Comparison of ENCODE assay signal across 8 cellular contexts in the genomic region with DNA sequence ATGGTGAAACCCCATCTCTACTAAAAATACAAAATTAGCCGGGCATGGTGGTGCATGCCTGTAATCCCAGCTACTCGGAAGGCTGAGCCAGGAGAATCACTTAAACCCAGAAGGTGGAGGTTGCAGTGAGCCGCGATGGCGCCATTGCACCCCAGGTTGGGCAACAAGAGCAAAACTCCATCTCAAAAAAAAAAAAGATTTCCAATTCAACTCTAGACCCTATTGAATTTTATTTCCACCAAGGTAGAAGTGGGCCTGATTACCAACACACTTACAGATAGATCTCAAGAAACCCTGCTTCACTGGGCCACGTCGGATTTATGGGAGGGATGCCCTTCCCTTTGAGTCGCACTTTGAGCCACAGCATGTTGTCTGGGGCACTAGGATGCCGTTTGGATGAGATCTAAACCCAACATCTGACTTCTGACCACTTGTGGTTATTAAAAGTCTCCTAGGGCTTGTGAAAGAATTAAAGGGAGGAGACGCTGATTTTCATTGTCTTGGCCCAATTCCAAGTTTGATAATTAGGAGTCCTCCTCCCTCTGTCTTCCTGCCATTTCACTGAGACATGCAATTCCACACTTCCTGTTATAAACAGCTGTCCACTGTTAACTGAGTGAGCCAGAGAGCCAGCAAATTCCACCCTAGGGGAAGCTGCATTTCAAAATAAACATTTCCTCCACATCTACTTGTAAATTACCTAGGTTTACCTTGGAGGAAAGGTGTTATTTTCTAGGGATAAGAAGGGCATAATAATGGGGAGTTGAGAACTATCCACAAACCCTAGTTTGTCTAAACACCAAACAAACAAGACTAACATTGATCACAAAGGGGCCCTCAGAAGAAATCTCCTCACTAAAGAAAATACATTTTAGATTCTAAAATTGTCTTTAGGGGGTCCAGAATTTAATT. TPM values are rescaled to one million over a fixed set of nuclear protein-coding genes. Genes with fewer than 3 reads are reported as not detected.
DNase-seq lines count a peak whose midpoint lies in the region; ATAC-seq, FAIRE-seq and TF ChIP-seq lines count a peak whose summit lies in the region.

No MANE protein-coding gene starts in this region.

- H3K4me3 Mint-ChIP-seq in nephron = peak overlapping the region; percentile 25 to 70 (median 28)

- ATAC-seq in stimulated activated naive CD8-positive, alpha-beta T cell treated with anti-CD3 and anti-CD28 coated beads, Interleukin-15, Interleukin-2, amounts not matched to agents 100 U/mL and 50 U/mL, for 24 hours = no peak

- H3K4me1 Mint-ChIP-seq in nephron = peaks cover 46% of the 10 kb centered on the region

- H3K36me3 Mint-ChIP-seq in nephron (ENCODE audit: low read depth) = no peaks in the 10 kb centered on the region

- H3K9me3 Mint-ChIP-seq in nephron = no peaks in the 10 kb centered on the region

- H3K27ac Mint-ChIP-seq in nephron = peak overlapping the region; percentile 93 to 99 (median 95)

- no peak for TF ChIP-seq CTCF in nephron (IDR thresholded peaks at IDR 0.05; ENCODE audit: unreplicated experiment in 3 of 3)

- DNase-seq in NCI-H345 (lab: John Stamatoyannopoulos, UW) (peak; percentile 47), dermis blood vessel endothelial cell (peak; percentile 73), HuH-7.5 (ENCODE audit: low spot score) (no peak), NAMALWA (ENCODE audit: low spot score) (no peak)
- no peak for DNase-seq in stimulated activated naive CD8-positive, alpha-beta T cell treated with anti-CD3 and anti-CD28 coated beads, Interleukin-15, Interleukin-2, amounts not matched to agents 100 U/mL and 50 U/mL, for 24 hours
- DNase-seq in stimulated activated naive CD4-positive, alpha-beta T cell treated with Interleukin-2 at 50 U/mL for 16 hours (lab: John Stamatoyannopoulos, UW) = no peak

- peak; percentile 96 for FAIRE-seq in G401.6 (lab: Jason Lieb, UNC)

- H3K27me3 Mint-ChIP-seq in nephron (ENCODE audit: low read depth) = peaks cover 11% of the 10 kb centered on the region

RNA-seq across cellular contexts. Expression of gene RERE, which starts 5.2 kb away (rescaled TPM):
- total RNA-seq in dermis blood vessel endothelial cell = 50.7 and 70.7 TPM in 2 replicates

RNA-seq across cellular contexts. Expression of gene ENO1, which starts 55.8 kb away (rescaled TPM):
- 1,154 and 2,045 TPM in 2 replicates for total RNA-seq in dermis blood vessel endothelial cell

Comparison
In these comparisons a context has a peak if more than half of its experiments do, and no peak if none do; other contexts are left out.
1. DNase-seq: peak in NCI-H345 (single experiment) and dermis blood vessel endothelial cell (single experiment); none in stimulated activated naive CD8-positive, alpha-beta T cell treated with anti-CD3 and anti-CD28 coated beads, Interleukin-15, Interleukin-2, amounts not matched to agents 100 U/mL and 50 U/mL, for 24 hours (single experiment), stimulated activated naive CD4-positive, alpha-beta T cell treated with Interleukin-2 at 50 U/mL for 16 hours (single experiment), HuH-7.5 (single experiment) and NAMALWA (single experiment).